23 cellular contexts compared by ENCODE assay signal in genomic region chr6:161921602-161922400, GRCh38.
A peak's percentile ranks its signal among the peaks of the same experiment; 100 is the strongest.
DNase-seq lines count a peak whose midpoint lies in the region; FAIRE-seq lines count a peak whose summit lies in the region.
"Had no signal": no experiment of that assay in that cellular context is flagged by ENCODE, and none has a peak within 500 bp of the region (broad histone marks: within the 10 kb centered on the region; RNA-seq: fewer than 3 reads in every experiment).

No MANE protein-coding gene starts in this region.

- intact Hi-C loops in head of caudate nucleus (cut with DNase I): no loop called here

- no peak for FAIRE-seq in RCC 7860 (lab: Jason Lieb, UNC)
- FAIRE-seq: A204.1, keratinocyte had no signal

- DNase-seq in DMS53 (lab: John Stamatoyannopoulos, UW) (peak; percentile 21), DMS53 treated with DMSO at 0.1 percent for 48 hours (lab: John Stamatoyannopoulos, UW; ENCODE audit: unreplicated experiment) (no peak), NCI-H1105 treated with DMSO at 0.1 percent for 48 hours (lab: John Stamatoyannopoulos, UW) (peak; percentile 63), dermis blood vessel endothelial cell (peak; percentile 13), pons (ENCODE audit: low spot score) (peak; percentile 65), head of caudate nucleus (no peak), RCC 7860 (ENCODE audit: low spot score) (no peak), mesenteric fat pad (ENCODE audit: low spot score) (no peak)
- DNase-seq: activated CD4-positive, CD25-positive, alpha-beta regulatory T cell; activated CD8-positive, alpha-beta T cell treated with anti-CD3 and anti-CD28 coated beads for 36 hours; activated naive CD4-positive, alpha-beta T cell treated with Interleukin-2 at 50 U/mL for 16 hours; activated T-cell treated with anti-CD3 and anti-CD28 coated beads, Interleukin-2, amount 50 U/mL, for 1 hour; hypothalamus; mammary epithelial cell; NCI-H1436; NK-92 treated with Interleukin-12 subunit alpha and Interleukin-12 subunit beta, amount 100 ng/mL, for 24 hours; posterior cingulate gyrus; stimulated activated CD4-positive, alpha-beta T cell treated with anti-CD3 and anti-CD28 coated beads, Interleukin-2, amount 100 ng/mL, for 24 hours; stimulated activated naive CD8-positive, alpha-beta T cell treated with anti-CD3 and anti-CD28 coated beads, Interleukin-15, amount 100 ng/mL, for 72 hours; T-helper 9 cell; upper lobe of left lung had no signal

Comparison
In these comparisons a context has a peak if more than half of its experiments do, and no peak if none do; other contexts are left out.
1. DNase-seq: peak in DMS53 (single experiment), NCI-H1105 treated with DMSO at 0.1 percent for 48 hours (single experiment), dermis blood vessel endothelial cell (single experiment) and pons (single experiment); none in DMS53 treated with DMSO at 0.1 percent for 48 hours (single experiment), head of caudate nucleus (0 of 42), RCC 7860 (single experiment) and mesenteric fat pad (single experiment).